In the genomic region with DNA sequence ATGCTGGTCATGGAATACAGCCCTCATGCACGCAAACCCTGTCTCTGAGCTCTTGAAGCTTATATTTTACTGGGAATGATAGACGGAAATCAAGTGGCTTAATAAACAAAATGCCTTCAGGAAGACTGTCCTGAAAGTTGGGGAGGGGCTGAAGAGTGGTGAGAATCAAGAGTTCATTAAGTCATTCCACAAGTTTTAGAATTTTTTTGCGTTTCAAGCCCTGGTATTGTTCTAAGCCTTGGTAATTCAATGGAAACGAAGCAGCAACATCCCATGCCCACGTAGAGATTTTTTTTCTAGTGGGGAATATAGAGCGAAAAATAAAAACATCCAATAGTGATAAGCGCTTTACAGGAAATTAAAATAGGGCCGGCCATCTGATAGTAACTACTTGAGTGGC, we compare ENCODE assay signal across 8 cellular contexts. TPM values are rescaled to one million over a fixed set of nuclear protein-coding genes. Genes with fewer than 3 reads are reported as not detected.
DNase-seq lines count a peak whose midpoint lies in the region; ATAC-seq and TF ChIP-seq lines count a peak whose summit lies in the region.

No MANE protein-coding gene starts in this region.

- ATAC-seq in naive thymus-derived CD8-positive, alpha-beta T cell: no peak
- ATAC-seq in GM18870 (IDR thresholded peaks at IDR 0.05; ENCODE audit: unreplicated experiment) (no peak), GM21390 (IDR thresholded peaks at IDR 0.05; ENCODE audit: unreplicated experiment) (no peak), GM18498 (IDR thresholded peaks at IDR 0.05; ENCODE audit: unreplicated experiment) (no peak)

- H3K9me3 Mint-ChIP-seq in naive thymus-derived CD8-positive, alpha-beta T cell: no peaks in the 10 kb centered on the region

- no peak overlapping the region for H2AFZ ChIP-seq in KMS-11 (ENCODE audit: low read depth)

- POLR2A ChIA-PET in AG04449 (lab: Yijun Ruan, JAX): no interaction called here
- POLR2A ChIA-PET in naive thymus-derived CD8-positive, alpha-beta T cell (lab: Charles Lee): interaction anchor here (0.6 to 9.3 kb wide), 13 partner anchors 11 to 650 kb away, joined by 3 to 437 read pairs (median 7); partner anchors contain the start of genes BORCS6, RANGRF, SLC25A35 and TP53

- peak overlapping the region; percentile 95 to 100 (median 100) for H3K4me3 Mint-ChIP-seq in naive thymus-derived CD8-positive, alpha-beta T cell

- TF ChIP-seq CTCF in AG04449 (IDR thresholded peaks at IDR 0.05; ENCODE audit: insufficient read depth, low read length, missing control alignments) (no peak), KMS-11 (conservative IDR thresholded peaks at IDR 0.05; ENCODE audit: low read depth, low read length) (no peak), colonic mucosa (IDR thresholded peaks at IDR 0.05) (no peak)

- H3K27ac ChIP-seq in KMS-11 (peak overlapping the region; percentile 96), colonic mucosa (peak overlapping the region; percentile 98)

- intact Hi-C loops in colonic mucosa (cut with DNase I): loop anchor here (5.0 to 10.0 kb wide), 3 partner anchors 38 to 135 kb away; partner anchors contain the start of genes RANGRF and RPL26

- peak overlapping the region; percentile 94 for H3K9ac ChIP-seq in KMS-11
- peak overlapping the region; percentile 63 to 71 for H3K9ac ChIP-seq in colonic mucosa (ENCODE audit: low read depth in 2 of 2, low read length in 2 of 2)

- peak overlapping the region; percentile 98 to 100 (median 100) for H3K27ac Mint-ChIP-seq in naive thymus-derived CD8-positive, alpha-beta T cell

- H3K79me2 ChIP-seq in KMS-11 (ENCODE audit: insufficient read depth, low read depth): peaks cover 4% of the 10 kb centered on the region; the same call in 1 of the 2 replicates

- no peaks in the 10 kb centered on the region for H3K9me3 ChIP-seq in colonic mucosa

- no peaks in the 10 kb centered on the region for H3K27me3 Mint-ChIP-seq in naive thymus-derived CD8-positive, alpha-beta T cell

- H3K27me3 ChIP-seq in KMS-11 (ENCODE audit: insufficient read depth, low read depth) (no peaks in the 10 kb centered on the region), colonic mucosa (no peaks in the 10 kb centered on the region)

- peak overlapping the region; percentile 99 for H3K4me3 ChIP-seq in AG04449 (ENCODE audit: low read depth, low read length)
- H3K4me3 ChIP-seq in KMS-11 (IDR thresholded peaks at IDR 0.05; ENCODE audit: insufficient read depth, low read depth, low read length): no peak overlapping the region
- H3K4me3 ChIP-seq in colonic mucosa: peak overlapping the region; percentile 70

- H3K4me2 ChIP-seq in KMS-11: peak overlapping the region; percentile 48

- H3K36me3 ChIP-seq in KMS-11 (ENCODE audit: insufficient read depth) (no peaks in the 10 kb centered on the region), colonic mucosa (no peaks in the 10 kb centered on the region)

- peaks cover 5 to 28% (median 10%) of the 10 kb centered on the region in 3 donors for H3K36me3 Mint-ChIP-seq in naive thymus-derived CD8-positive, alpha-beta T cell

- CTCF ChIA-PET in AG04449 (lab: Yijun Ruan, JAX): interaction anchor here (1.9 to 2.1 kb wide), 2 partner anchors 51 to 130 kb away, joined by 7 to 9 read pairs; partner anchors contain the start of gene ALOXE3

- no peaks in the 10 kb centered on the region for H4K20me1 ChIP-seq in KMS-11 (ENCODE audit: insufficient read depth)

- H3K4me1 Mint-ChIP-seq in naive thymus-derived CD8-positive, alpha-beta T cell: peaks cover 28 to 50% (median 43%) of the 10 kb centered on the region in 4 donors

- no peak for DNase-seq in AG04449 (ENCODE audit: low read depth, low spot score)
- no peak for DNase-seq in colonic mucosa
- no peak for DNase-seq in naive thymus-derived CD8-positive, alpha-beta T cell
- no peak for DNase-seq in NCI-H82 (lab: John Stamatoyannopoulos, UW)

- H3K4me1 ChIP-seq in KMS-11 (ENCODE audit: low read depth, poor library complexity, severe bottlenecking) (no peaks in the 10 kb centered on the region), colonic mucosa (no peaks in the 10 kb centered on the region)

RNA-seq across cellular contexts. Expression of gene PFAS, which starts 0.5 kb away (rescaled TPM):
- total RNA-seq in colonic mucosa: 10 to 100 TPM; 13.6 to 61.7 TPM
- total RNA-seq in naive thymus-derived CD8-positive, alpha-beta T cell: 10 to 100 TPM; 41.4 to 44.0 TPM
- polyA plus RNA-seq in naive thymus-derived CD8-positive, alpha-beta T cell: 10 to 100 TPM; 10.1 to 20.9 (median 19.8) TPM

RNA-seq across cellular contexts. Expression of gene CTC1, which starts 1.8 kb away (rescaled TPM):
- total RNA-seq in colonic mucosa: 10 to 100 TPM; 30.5 to 42.3 TPM
- 100 to 1,000 TPM; 278 to 288 TPM for total RNA-seq in naive thymus-derived CD8-positive, alpha-beta T cell
- polyA plus RNA-seq in naive thymus-derived CD8-positive, alpha-beta T cell: 10 to 100 TPM; 15.5 to 27.6 (median 21.9) TPM

RNA-seq across cellular contexts. Expression of gene RANGRF, which starts 38.8 kb away (rescaled TPM):
- total RNA-seq in colonic mucosa: 10 to 100 TPM; 16.8 to 26.5 TPM
- total RNA-seq in naive thymus-derived CD8-positive, alpha-beta T cell: 10 to 100 TPM; 41.7 to 41.9 TPM
- polyA plus RNA-seq in naive thymus-derived CD8-positive, alpha-beta T cell: 10 to 100 TPM; 67.2 to 79.6 (median 78.7) TPM

RNA-seq across cellular contexts. Expression of gene AURKB, which starts 39.2 kb away (rescaled TPM):
- 10 to 100 TPM; 18.6 to 86.4 TPM for total RNA-seq in colonic mucosa
- total RNA-seq in naive thymus-derived CD8-positive, alpha-beta T cell: not detected
- polyA plus RNA-seq in naive thymus-derived CD8-positive, alpha-beta T cell: not detected

RNA-seq across cellular contexts. Expression of gene SLC25A35, which starts 45.6 kb away (rescaled TPM):
- total RNA-seq in colonic mucosa: 10 to 100 TPM in 1 of 2 donors, 1 to 10 TPM in 1; 4.0 to 11.6 TPM
- 1 to 10 TPM; 6.5 to 6.7 TPM for total RNA-seq in naive thymus-derived CD8-positive, alpha-beta T cell
- polyA plus RNA-seq in naive thymus-derived CD8-positive, alpha-beta T cell: 1 to 10 TPM in 1 of 3 donors, under 1 TPM in 2; 0.60 to 3.1 (median 0.79) TPM

Comparison
In these comparisons a context has a peak if more than half of its experiments do, and no peak if none do; other contexts are left out.
1. RNA of gene CTC1, which starts 1.8 kb away (total RNA-seq): 278 to 288 TPM in naive thymus-derived CD8-positive, alpha-beta T cell; 30.5 to 42.3 TPM in colonic mucosa; every median in the first group is over 4 times any median in the second.